ENCODE assay signal across 18 cellular contexts in genomic region chr5:103336967-103337366, GRCh38.
DNase-seq lines count a peak whose midpoint lies in the region; ATAC-seq, FAIRE-seq and TF ChIP-seq lines count a peak whose summit lies in the region.
"Had no signal": no experiment of that assay in that cellular context is flagged by ENCODE, and none has a peak within 500 bp of the region (broad histone marks: within the 10 kb centered on the region; RNA-seq: fewer than 3 reads in every experiment).

No MANE protein-coding gene starts in this region.

- H2BK12ac ChIP-seq in trophoblast cell (ENCODE audit: low read length), result no peak overlapping the region

- FAIRE-seq in K562 (lab: Jason Lieb, UNC), result no peak
- FAIRE-seq: GM12891, GM19239 had no signal

- no peak overlapping the region for H3K18ac ChIP-seq in trophoblast cell (ENCODE audit: low read length)

- TF ChIP-seq CTCF in K562 (IDR thresholded peaks at IDR 0.05 in 2 of 3, conservative IDR thresholded peaks at IDR 0.05 in 1 of 3; ENCODE audit: insufficient read depth in 2 of 3, low read depth in 1 of 3, low read length in 3 of 3) (no peak), ovary (IDR thresholded peaks at IDR 0.05) (no peak)

- H3K14ac ChIP-seq in trophoblast cell (ENCODE audit: low read length), result no peak overlapping the region

- no peaks in the 10 kb centered on the region for H3K36me3 ChIP-seq in K562 (ENCODE audit: control insufficient read depth, insufficient read depth, low read length)
- H3K36me3 ChIP-seq in trophoblast cell (ENCODE audit: control insufficient read depth in 1 of 2, insufficient read depth in 2 of 2, low read length in 2 of 2), result no peaks in the 10 kb centered on the region
- H3K36me3 ChIP-seq in ovary, result no peaks in the 10 kb centered on the region

- no peak overlapping the region for H3K23ac ChIP-seq in trophoblast cell (ENCODE audit: low read length)

- no peak for TF ChIP-seq RAD21 in K562 (CRISPR knock-in tag; conservative IDR thresholded peaks at IDR 0.05 in 1 of 2, IDR thresholded peaks at IDR 0.05 in 1 of 2)

- no peak overlapping the region for H4K12ac ChIP-seq in trophoblast cell (ENCODE audit: low read depth, low read length)

- H4K8ac ChIP-seq in trophoblast cell (ENCODE audit: low read depth, low read length), result no peak overlapping the region

- TF ChIP-seq POLR2A in K562 (conservative IDR thresholded peaks at IDR 0.05) (no peak), ovary (IDR thresholded peaks at IDR 0.05) (no peak)

- POLR2A ChIA-PET in K562 (lab: Yijun Ruan, JAX), result no interaction called here

- no TSS peak for BruUV-seq in K562 (replicated peaks; lab: Mats Ljungman, UMichigan)

- no peaks in the 10 kb centered on the region for H4K20me1 ChIP-seq in K562 (replicated peaks; ENCODE audit: control insufficient read depth, insufficient read depth, low read length)

- DNase-seq in NCI-H226 (peak; percentile 39), K562 (ENCODE audit: extremely low read depth in 1 of 4, low spot score in 3 of 4) (no peak), trophoblast cell (no peak), ovary (no peak)
- DNase-seq: C1 segment of cervical spinal cord; Calu3; CD4-positive, alpha-beta memory T cell; COR-L47; DMS53; DMS79 treated with DMSO at 0.1 percent for 48 hours; GF-D8; H9 had no signal

- H2BK5ac ChIP-seq in trophoblast cell (ENCODE audit: low read depth, low read length, poor library complexity), result no peak overlapping the region

- H3K9me1 ChIP-seq in K562 (ENCODE audit: control insufficient read depth, insufficient read depth, low read length), result no peaks in the 10 kb centered on the region

- H3K79me1 ChIP-seq in trophoblast cell (ENCODE audit: low read length), result no peaks in the 10 kb centered on the region

- no peak overlapping the region for H3K4me2 ChIP-seq in K562 (ENCODE audit: insufficient read depth, low read length)
- H3K4me2 ChIP-seq in trophoblast cell (ENCODE audit: low read length), result no peak overlapping the region
- H3K4me2 ChIP-seq: GM23338 had no signal

- H3K4ac ChIP-seq in trophoblast cell (ENCODE audit: low read depth, low read length), result no peak overlapping the region

- ATAC-seq in K562 (no peak), GM19395 (IDR thresholded peaks at IDR 0.05; ENCODE audit: unreplicated experiment) (no peak), HG03521 (IDR thresholded peaks at IDR 0.05; ENCODE audit: unreplicated experiment) (no peak)
- ATAC-seq: GM23338, HCT116 had no signal

- H3K4me3 ChIP-seq in K562 (no peak overlapping the region), trophoblast cell (ENCODE audit: low read depth, low read length) (no peak overlapping the region), ovary (no peak overlapping the region)
- H3K4me3 ChIP-seq: GM23338 had no signal

- TF ChIP-seq EP300 in K562 (IDR thresholded peaks at IDR 0.05; ENCODE audit: low read length) (no peak), ovary (IDR thresholded peaks at IDR 0.05) (no peak)

- no peaks in the 10 kb centered on the region for H3K9me3 ChIP-seq in K562 (replicated peaks; ENCODE audit: control insufficient read depth, insufficient read depth, low read depth, low read length)
- H3K9me3 ChIP-seq in trophoblast cell (ENCODE audit: insufficient read depth, low read depth, low read length), result no peaks in the 10 kb centered on the region
- no peaks in the 10 kb centered on the region for H3K9me3 ChIP-seq in ovary

- in situ Hi-C loops in K562 (cut with MboI), result no loop called here

- WGBS in K562 (ENCODE audit: insufficient coverage, low coverage, missing lambda C conversion rate), result 0% methylated on average over 2 of the region's 2 CpGs
- WGBS in trophoblast cell (ENCODE audit: extremely low coverage, insufficient coverage, insufficient read length), result no CpG with 5 or more reads among the region's 2 CpGs
- 31 to 42% (median 40%) methylated on average over 2 of the region's 2 CpGs for WGBS in ovary, 3 donors

- intact Hi-C loops in K562 (cut with micrococcal nuclease) (loop anchor here (10.0 kb wide), 1 partner anchor 102 kb away; no protein-coding TSS in a partner anchor), ovary (cut with DNase I) (no loop called here)

- H3K9ac ChIP-seq in K562 (ENCODE audit: insufficient read depth in 1 of 2, low read depth in 2 of 2, low read length in 2 of 2) (no peak overlapping the region), trophoblast cell (ENCODE audit: low read length) (peak overlapping the region; percentile 18)

- no peak overlapping the region for H2AFZ ChIP-seq in K562 (ENCODE audit: low read depth, low read length)
- no peak overlapping the region for H2AFZ ChIP-seq in trophoblast cell (ENCODE audit: insufficient read depth, low read length, poor library complexity)
- H2AFZ ChIP-seq: GM23338 had no signal

- H3K79me2 ChIP-seq in K562 (ENCODE audit: control insufficient read depth, insufficient read depth, low read length), result no peaks in the 10 kb centered on the region
- H3K79me2 ChIP-seq in trophoblast cell (ENCODE audit: control insufficient read depth, insufficient read depth, low read length, poor library complexity), result no peaks in the 10 kb centered on the region

- no peak overlapping the region for H2BK120ac ChIP-seq in trophoblast cell (ENCODE audit: insufficient read depth, low read length, poor library complexity)

- CTCF ChIA-PET in K562 (lab: Yijun Ruan, JAX; ENCODE audit: low intra/inter-chr PET ratio), result interaction anchor here (0.6 kb wide), 1 partner anchor 25 kb away, joined by 3 read pairs; no protein-coding TSS in a partner anchor

- H2AK5ac ChIP-seq in trophoblast cell (ENCODE audit: low read length), result no peak overlapping the region

- H3K27ac ChIP-seq in K562 (ENCODE audit: extremely low read depth, low read depth, low read length) (no peak overlapping the region), trophoblast cell (ENCODE audit: low read depth, low read length) (no peak overlapping the region), ovary (no peak overlapping the region)

- no peak overlapping the region for H4K91ac ChIP-seq in trophoblast cell (ENCODE audit: low read depth, low read length)

- H3K4me1 ChIP-seq in K562 (replicated peaks in 1 of 2; ENCODE audit: control insufficient read depth in 2 of 2, insufficient read depth in 2 of 2, low read length in 2 of 2) (no peaks in the 10 kb centered on the region), trophoblast cell (ENCODE audit: control insufficient read depth in 1 of 2, insufficient read depth in 2 of 2, low read length in 2 of 2) (peaks cover 0 to 2% of the 10 kb centered on the region in 2 experiments), ovary (ENCODE audit: insufficient read depth) (no peaks in the 10 kb centered on the region)

- no peaks in the 10 kb centered on the region for H3K27me3 ChIP-seq in K562 (ENCODE audit: control insufficient read depth in 2 of 2, insufficient read depth in 2 of 2, low read length in 2 of 2)
- no peaks in the 10 kb centered on the region for H3K27me3 ChIP-seq in trophoblast cell (ENCODE audit: insufficient read depth, low read length)
- H3K27me3 ChIP-seq in ovary, result no peaks in the 10 kb centered on the region

TF ChIP-seq in K562, 482 proteins besides CTCF, POLR2A, EP300 and RAD21:
- TF ChIP-seq MEIS2 (IDR thresholded peaks at IDR 0.05; ENCODE audit: partially characterized antibody), result peak; percentile 15
- TF ChIP-seq PBX2 (CRISPR knock-in tag; IDR thresholded peaks at IDR 0.05; ENCODE audit: low read depth), result no peak
- peak; percentile 75 for TF ChIP-seq PBX2 (tag; conservative IDR thresholded peaks at IDR 0.05; ENCODE audit: low read depth)
- TF ChIP-seq THRA (IDR thresholded peaks at IDR 0.05), result no peak
